In genomic region chr6:136438445-136438844, GRCh38 we compare ENCODE assay signal across 17 cellular contexts.
"Had no signal": no experiment of that assay in that cellular context is flagged by ENCODE, and none has a peak within 500 bp of the region (broad histone marks: within the 10 kb centered on the region; RNA-seq: fewer than 3 reads in every experiment).

No MANE protein-coding gene starts in this region.

- H3K4me1 ChIP-seq: breast epithelium, left ventricle myocardium inferior had no signal

- H3K9me3 ChIP-seq: breast epithelium, left ventricle myocardium inferior, suprapubic skin, upper lobe of left lung had no signal

- FAIRE-seq: astrocyte had no signal

- H3K27me3 ChIP-seq: breast epithelium, foreskin keratinocyte, suprapubic skin, upper lobe of left lung had no signal

- ATAC-seq: activated T-cell treated with anti-CD3 and anti-CD28 coated beads, Interleukin-2, amount 50 U/mL, for 72 hours; effector memory CD8-positive, alpha-beta T cell; foreskin keratinocyte; right cardiac atrium; T-helper 17 cell had no signal

- H3K36me3 ChIP-seq: breast epithelium, left ventricle myocardium inferior, suprapubic skin, upper lobe of left lung, WERI-Rb-1 had no signal

- DNase-seq: activated CD4-positive, alpha-beta T cell treated with anti-CD3 and anti-CD28 coated beads for 1 hour; activated gamma-delta T cell; activated T-cell treated with anti-CD3 and anti-CD28 coated beads, Interleukin-2, amount 50 U/mL, for 72 hours; dermis blood vessel endothelial cell; effector memory CD8-positive, alpha-beta T cell; foreskin keratinocyte; glutamatergic neuron; islet precursor cell; left ventricle myocardium inferior; right cardiac atrium; T-helper 17 cell; upper lobe of left lung; WERI-Rb-1 had no signal

- H3K4me3 ChIP-seq: breast epithelium, left ventricle myocardium inferior, skin epidermis, suprapubic skin, upper lobe of left lung had no signal

- H3K27ac ChIP-seq: breast epithelium, foreskin keratinocyte, left ventricle myocardium inferior, suprapubic skin, upper lobe of left lung, WERI-Rb-1 had no signal
